In genomic region chr1:226708342-226708780, GRCh38 we compare ENCODE assay signal across 8 cellular contexts. TPM values are rescaled to one million over a fixed set of nuclear protein-coding genes. Genes with fewer than 3 reads are reported as not detected.
DNase-seq lines count a peak whose midpoint lies in the region; ATAC-seq and TF ChIP-seq lines count a peak whose summit lies in the region.

No MANE protein-coding gene starts in this region.

- TF ChIP-seq CTCF in RWPE2 (IDR thresholded peaks at IDR 0.05; ENCODE audit: poor library complexity, severe bottlenecking) (no peak), epithelial cell of proximal tubule (conservative IDR thresholded peaks at IDR 0.05; ENCODE audit: low read depth, low read length) (no peak)

- no peaks in the 10 kb centered on the region for H3K4me1 ChIP-seq in RWPE2 (ENCODE audit: insufficient read depth, poor library complexity, severe bottlenecking)

- peak; percentile 83 for ATAC-seq in RWPE2 (ENCODE audit: low read depth)
- ATAC-seq in GM21381 (IDR thresholded peaks at IDR 0.05; ENCODE audit: unreplicated experiment) = no peak
- no peak for ATAC-seq in GM18907 (IDR thresholded peaks at IDR 0.05; ENCODE audit: unreplicated experiment)

- DNase-seq in NCI-H1694 treated with DMSO at 0.1 percent for 48 hours (lab: John Stamatoyannopoulos, UW) = peak; percentile 80
- no peak for DNase-seq in NCI-H1694 (lab: John Stamatoyannopoulos, UW)
- no peak for DNase-seq in RWPE2 (ENCODE audit: low spot score)
- peak; percentile 38 for DNase-seq in epithelial cell of proximal tubule (ENCODE audit: low read depth)
- no peak for DNase-seq in effector CD8-positive, alpha-beta T cell (lab: John Stamatoyannopoulos, UW)

- H3K9me3 ChIP-seq in RWPE2 (ENCODE audit: severe bottlenecking) = no peaks in the 10 kb centered on the region

- H3K27ac ChIP-seq in RWPE2 (ENCODE audit: poor library complexity, severe bottlenecking) = no peak overlapping the region
- H3K27ac ChIP-seq in skin epidermis = peak overlapping the region in 16 of 21 experiments; percentile 28 to 76 (median 53)

- no peaks in the 10 kb centered on the region for H3K27me3 ChIP-seq in RWPE2 (ENCODE audit: insufficient read depth, poor library complexity, severe bottlenecking)

- no peak overlapping the region for H3K4me3 ChIP-seq in RWPE2 (ENCODE audit: severe bottlenecking)
- H3K4me3 ChIP-seq in epithelial cell of proximal tubule (ENCODE audit: low read depth, low read length) = no peak overlapping the region
- H3K4me3 ChIP-seq in skin epidermis = no peak overlapping the region

- no peaks in the 10 kb centered on the region for H3K36me3 ChIP-seq in RWPE2 (ENCODE audit: low read depth)

RNA-seq across cellular contexts. Expression of gene ITPKB, which starts 30.7 kb away (rescaled TPM):
- total RNA-seq in epithelial cell of proximal tubule = 4.6 and 5.1 TPM in 2 replicates

Comparison
In these comparisons a context has a peak if more than half of its experiments do, and no peak if none do; other contexts are left out.
1. DNase-seq: peak in NCI-H1694 treated with DMSO at 0.1 percent for 48 hours (single experiment) and epithelial cell of proximal tubule (single experiment); none in NCI-H1694 (single experiment), RWPE2 (single experiment) and effector CD8-positive, alpha-beta T cell (single experiment).